ENCODE assay signal across 13 cellular contexts in genomic region chr11:14065153-14065552, GRCh38.
DNase-seq lines count a peak whose midpoint lies in the region; ATAC-seq and TF ChIP-seq lines count a peak whose summit lies in the region.
"Had no signal": no experiment of that assay in that cellular context is flagged by ENCODE, and none has a peak within 500 bp of the region (broad histone marks: within the 10 kb centered on the region; RNA-seq: fewer than 3 reads in every experiment).

No MANE protein-coding gene starts in this region.

- H3K27ac Mint-ChIP-seq in GM23338: no peak overlapping the region
- peak overlapping the region; percentile 55 for H3K27ac Mint-ChIP-seq in activated CD4-positive, alpha-beta T cell treated with anti-CD3 and anti-CD28 coated beads, Interleukin-2, amount 10 ng/mL, durations not matched to agents 7 days and 5 days
- H3K27ac Mint-ChIP-seq: mesothelial cell of epicardium, type B pancreatic cell had no signal

- no peak overlapping the region for H3K4me3 ChIP-seq in GM23338
- H3K4me3 ChIP-seq in effector memory CD4-positive, alpha-beta T cell (ENCODE audit: insufficient read depth, low read depth, low read length, poor library complexity, severe bottlenecking): no peak overlapping the region
- H3K4me3 ChIP-seq: right atrium auricular region had no signal

- no peak overlapping the region for H3K4me3 Mint-ChIP-seq in GM23338
- H3K4me3 Mint-ChIP-seq in activated CD4-positive, alpha-beta T cell treated with anti-CD3 and anti-CD28 coated beads, Interleukin-2, amount 10 ng/mL, durations not matched to agents 7 days and 5 days: no peak overlapping the region
- H3K4me3 Mint-ChIP-seq: mesothelial cell of epicardium, type B pancreatic cell had no signal

- TF ChIP-seq CTCF in GM23338 (conservative IDR thresholded peaks at IDR 0.05; ENCODE audit: low read depth in 2 of 2): no peak

- CTCF ChIA-PET in activated CD4-positive, alpha-beta T cell treated with anti-CD3 and anti-CD28 coated beads, Interleukin-2, amount 10 ng/mL, durations not matched to agents 7 days and 5 days (lab: Charles Lee): interaction anchor here (0.6 to 1.2 kb wide), 2 partner anchors 124 to 218 kb away, joined by 3 read pairs; no protein-coding TSS in a partner anchor

- H2AFZ ChIP-seq in GM23338: 0 out of 2 replicates have a peak overlapping the region, but pooled peaks have one; percentile 28

- no peaks in the 10 kb centered on the region for H3K9me3 Mint-ChIP-seq in GM23338
- peaks cover 2% of the 10 kb centered on the region for H3K9me3 Mint-ChIP-seq in activated CD4-positive, alpha-beta T cell treated with anti-CD3 and anti-CD28 coated beads, Interleukin-2, amount 10 ng/mL, durations not matched to agents 7 days and 5 days
- H3K9me3 Mint-ChIP-seq: mesothelial cell of epicardium, type B pancreatic cell had no signal

- H3F3A ChIP-seq in GM23338 (replicated peaks; ENCODE audit: low read depth): no peaks in the 10 kb centered on the region

- no peaks in the 10 kb centered on the region for H3K79me2 ChIP-seq in GM23338 (replicated peaks; ENCODE audit: insufficient read depth)

- no peak overlapping the region for H3K27ac ChIP-seq in GM23338 (ENCODE audit: low read depth)
- H3K27ac ChIP-seq in effector memory CD4-positive, alpha-beta T cell (ENCODE audit: insufficient read depth, low read length, poor library complexity, severe bottlenecking): no peak overlapping the region
- H3K27ac ChIP-seq: HL-60, right atrium auricular region had no signal

- no peaks in the 10 kb centered on the region for H3K27me3 ChIP-seq in GM23338 (ENCODE audit: insufficient read depth)
- H3K27me3 ChIP-seq in effector memory CD4-positive, alpha-beta T cell (replicated peaks; ENCODE audit: control insufficient read depth, insufficient read depth, low read length, poor library complexity, severe bottlenecking): no peaks in the 10 kb centered on the region
- H3K27me3 ChIP-seq: right atrium auricular region had no signal

- 0 out of 3 replicates have a peak, but pooled peaks cover 5% of the 10 kb centered on the region for H3K4me1 Mint-ChIP-seq in GM23338
- H3K4me1 Mint-ChIP-seq in activated CD4-positive, alpha-beta T cell treated with anti-CD3 and anti-CD28 coated beads, Interleukin-2, amount 10 ng/mL, durations not matched to agents 7 days and 5 days: peaks cover 22% of the 10 kb centered on the region
- H3K4me1 Mint-ChIP-seq: mesothelial cell of epicardium had no signal

- H3K9me3 ChIP-seq in effector memory CD4-positive, alpha-beta T cell (ENCODE audit: control insufficient read depth, low read length): no peaks in the 10 kb centered on the region
- H3K9me3 ChIP-seq: right atrium auricular region had no signal

- ATAC-seq in GM23338 (no peak), esophagus mucosa (peak; percentile 58), GM19035 (IDR thresholded peaks at IDR 0.05; ENCODE audit: unreplicated experiment) (no peak), HG03439 (IDR thresholded peaks at IDR 0.05; ENCODE audit: unreplicated experiment) (no peak)

- H3K4me2 ChIP-seq in GM23338: no peak overlapping the region

- DNase-seq in GM23338 (ENCODE audit: low spot score) (no peak), SHP77 treated with DMSO at 0.1 percent for 48 hours (lab: John Stamatoyannopoulos, UW) (no peak)
- peak; percentile 16 for DNase-seq in activated CD4-positive, alpha-beta T cell treated with anti-CD3 and anti-CD28 coated beads, Interleukin-2, amount 10 ng/mL, durations not matched to agents 7 days and 5 days
- peak; percentile 12 for DNase-seq in stimulated activated CD4-positive, alpha-beta T cell treated with anti-CD3 and anti-CD28 coated beads, Interleukin-1b, Interleukin-23, amount 100 ng/mL, for 48 hours
- no peak for DNase-seq in effector memory CD4-positive, alpha-beta T cell
- DNase-seq: NCI-H2081 had no signal

- H3K9me2 ChIP-seq in GM23338 (ENCODE audit: insufficient read depth): peaks cover 15% of the 10 kb centered on the region

- no peaks in the 10 kb centered on the region for H3K36me3 Mint-ChIP-seq in GM23338 (ENCODE audit: low read depth)
- H3K36me3 Mint-ChIP-seq in activated CD4-positive, alpha-beta T cell treated with anti-CD3 and anti-CD28 coated beads, Interleukin-2, amount 10 ng/mL, durations not matched to agents 7 days and 5 days (ENCODE audit: low read depth): no peaks in the 10 kb centered on the region
- H3K36me3 Mint-ChIP-seq: mesothelial cell of epicardium, type B pancreatic cell had no signal

- H3K36me3 ChIP-seq in GM23338 (ENCODE audit: insufficient read depth): no peaks in the 10 kb centered on the region
- H3K36me3 ChIP-seq in effector memory CD4-positive, alpha-beta T cell (ENCODE audit: control insufficient read depth, insufficient read depth, low read length): no peaks in the 10 kb centered on the region
- H3K36me3 ChIP-seq: right atrium auricular region had no signal

- POLR2A ChIA-PET in activated CD4-positive, alpha-beta T cell treated with anti-CD3 and anti-CD28 coated beads, Interleukin-2, amount 10 ng/mL, durations not matched to agents 7 days and 5 days (lab: Charles Lee): no interaction called here

- H3K27me3 Mint-ChIP-seq in GM23338 (ENCODE audit: insufficient read depth, low read depth, poor library complexity): no peaks in the 10 kb centered on the region
- H3K27me3 Mint-ChIP-seq in activated CD4-positive, alpha-beta T cell treated with anti-CD3 and anti-CD28 coated beads, Interleukin-2, amount 10 ng/mL, durations not matched to agents 7 days and 5 days: no peaks in the 10 kb centered on the region

- peaks cover 4% of the 10 kb centered on the region; the same call in 1 of the 2 replicates for H3K4me1 ChIP-seq in GM23338 (ENCODE audit: insufficient read depth)
- no peaks in the 10 kb centered on the region for H3K4me1 ChIP-seq in effector memory CD4-positive, alpha-beta T cell (ENCODE audit: control insufficient read depth, insufficient read depth, low read length, poor library complexity, severe bottlenecking)

- no peaks in the 10 kb centered on the region for H4K20me1 ChIP-seq in GM23338 (replicated peaks; ENCODE audit: insufficient read depth)

TF ChIP-seq in GM23338, 12 proteins besides CTCF, POLR2A, EP300 and RAD21:
- TF ChIP-seq ZNF462 (CRISPR knock-in tag; IDR thresholded peaks at IDR 0.05): no peak

Comparison
In these comparisons a context has a peak if more than half of its experiments do, and no peak if none do; other contexts are left out.
1. DNase-seq: peak in activated CD4-positive, alpha-beta T cell treated with anti-CD3 and anti-CD28 coated beads, Interleukin-2, amount 10 ng/mL, durations not matched to agents 7 days and 5 days (single experiment) and stimulated activated CD4-positive, alpha-beta T cell treated with anti-CD3 and anti-CD28 coated beads, Interleukin-1b, Interleukin-23, amount 100 ng/mL, for 48 hours (single experiment); none in GM23338 (single experiment), SHP77 treated with DMSO at 0.1 percent for 48 hours (single experiment) and effector memory CD4-positive, alpha-beta T cell (0 of 3).